In genomic region chr7:137485818-137486217, GRCh38 we compare ENCODE assay signal across 2 cellular contexts.
A peak's percentile ranks its signal among the peaks of the same experiment; 100 is the strongest.
TF ChIP-seq lines count a peak whose summit lies in the region.

No MANE protein-coding gene starts in this region.

TF ChIP-seq in GM12878, 131 proteins besides CTCF, POLR2A, EP300 and RAD21:
- TF ChIP-seq TCF3 (IDR thresholded peaks at IDR 0.05; ENCODE audit: borderline replicate concordance, insufficient read depth, low read depth, low read length) (no peak), RAD51 (IDR thresholded peaks at IDR 0.05) (no peak), PKNOX1 (IDR thresholded peaks at IDR 0.05) (no peak), LARP7 (IDR thresholded peaks at IDR 0.05) (no peak), SIX5 (IDR thresholded peaks at IDR 0.05; ENCODE audit: low read depth, low read length, severe bottlenecking) (no peak), CBFB (IDR thresholded peaks at IDR 0.05; ENCODE audit: low read depth) (no peak), GATAD2B (conservative IDR thresholded peaks at IDR 0.05; ENCODE audit: low read depth) (no peak), MTA2 (IDR thresholded peaks at IDR 0.05; ENCODE audit: low read depth) (peak; percentile 82), ZBTB4 (CRISPR knock-in tag; IDR thresholded peaks at IDR 0.05) (no peak), USF1 (IDR thresholded peaks at IDR 0.05; ENCODE audit: borderline replicate concordance, extremely low read length, insufficient read depth, low read depth, low read length) (no peak), MEF2A (IDR thresholded peaks at IDR 0.05; ENCODE audit: insufficient read depth, low read depth, low read length) (no peak), ZBTB40 (IDR thresholded peaks at IDR 0.05; ENCODE audit: borderline replicate concordance) (peak; percentile 56; the same call in 1 of the 2 replicates)

TF ChIP-seq in H1, 55 proteins besides CTCF, POLR2A, EP300 and RAD21:
- no peak for TF ChIP-seq MAX (IDR thresholded peaks at IDR 0.05)
- TF ChIP-seq SAP30 (IDR thresholded peaks at IDR 0.05; ENCODE audit: insufficient read depth, insufficient replicate concordance, low read length), result no peak
- no peak for TF ChIP-seq POU5F1 (IDR thresholded peaks at IDR 0.05; ENCODE audit: low read depth, low read length)
- TF ChIP-seq KDM1A (IDR thresholded peaks at IDR 0.05; ENCODE audit: borderline replicate concordance, low read length), result no peak
- no peak for TF ChIP-seq CEBPB (IDR thresholded peaks at IDR 0.05; ENCODE audit: low read depth, low read length)
- no peak for TF ChIP-seq ATF3 (IDR thresholded peaks at IDR 0.05; ENCODE audit: insufficient read depth, low read depth, low read length)
- no peak for TF ChIP-seq CHD1 (IDR thresholded peaks at IDR 0.05; ENCODE audit: low read depth, low read length)
- TF ChIP-seq EGR1 (IDR thresholded peaks at IDR 0.05; ENCODE audit: borderline replicate concordance, low read depth, low read length), result no peak
